1 cellular context compared by ENCODE assay signal in the genomic region with DNA sequence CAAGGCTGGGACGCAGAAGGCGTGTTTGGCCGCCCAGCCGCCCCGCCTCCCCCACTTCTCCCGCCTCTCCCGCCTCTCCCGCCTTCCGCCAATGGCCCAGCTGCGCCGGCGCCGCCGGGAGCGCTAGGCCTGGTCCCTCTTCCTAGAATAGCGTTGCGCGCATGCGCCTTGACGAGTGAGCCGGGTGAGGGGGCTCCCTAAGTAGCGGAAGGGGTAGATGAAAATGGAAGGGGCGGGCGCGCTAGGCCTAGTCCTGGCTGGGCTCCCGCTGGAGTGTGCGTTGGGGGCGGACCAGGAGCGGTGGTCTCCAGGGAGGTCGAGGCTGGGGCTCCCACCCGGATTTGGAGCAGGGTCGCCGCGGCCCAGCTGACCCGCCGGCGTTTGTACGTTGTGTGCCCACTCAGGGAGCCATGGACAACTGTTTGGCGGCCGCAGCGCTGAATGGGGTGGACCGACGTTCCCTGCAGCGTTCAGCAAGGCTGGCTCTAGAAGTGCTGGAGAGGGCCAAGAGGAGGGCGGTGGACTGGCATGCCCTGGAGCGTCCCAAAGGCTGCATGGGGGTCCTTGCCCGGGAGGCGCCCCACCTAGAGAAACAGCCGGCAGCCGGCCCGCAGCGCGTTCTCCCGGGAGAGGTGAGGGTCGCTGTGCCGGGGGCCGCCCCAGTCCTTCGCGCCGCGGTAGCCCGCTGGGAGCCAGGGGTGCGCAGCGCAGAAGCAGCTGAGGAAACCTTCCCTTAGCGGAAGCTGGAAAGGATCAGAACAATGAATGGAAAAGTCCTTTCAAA.
A peak's percentile ranks its signal among the peaks of the same experiment; 100 is the strongest.
TF ChIP-seq lines count a peak whose summit lies in the region.

A gene with protein sequence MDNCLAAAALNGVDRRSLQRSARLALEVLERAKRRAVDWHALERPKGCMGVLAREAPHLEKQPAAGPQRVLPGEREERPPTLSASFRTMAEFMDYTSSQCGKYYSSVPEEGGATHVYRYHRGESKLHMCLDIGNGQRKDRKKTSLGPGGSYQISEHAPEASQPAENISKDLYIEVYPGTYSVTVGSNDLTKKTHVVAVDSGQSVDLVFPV (plus strand): TSS at position 150 of the 784 bp plus-strand sequence. CDS start 261 bp downstream, at position 411.

TF ChIP-seq in WTC11, 78 proteins besides CTCF, POLR2A, EP300 and RAD21 (continued from another document and continues in another):
- TF ChIP-seq, protein P1, sequence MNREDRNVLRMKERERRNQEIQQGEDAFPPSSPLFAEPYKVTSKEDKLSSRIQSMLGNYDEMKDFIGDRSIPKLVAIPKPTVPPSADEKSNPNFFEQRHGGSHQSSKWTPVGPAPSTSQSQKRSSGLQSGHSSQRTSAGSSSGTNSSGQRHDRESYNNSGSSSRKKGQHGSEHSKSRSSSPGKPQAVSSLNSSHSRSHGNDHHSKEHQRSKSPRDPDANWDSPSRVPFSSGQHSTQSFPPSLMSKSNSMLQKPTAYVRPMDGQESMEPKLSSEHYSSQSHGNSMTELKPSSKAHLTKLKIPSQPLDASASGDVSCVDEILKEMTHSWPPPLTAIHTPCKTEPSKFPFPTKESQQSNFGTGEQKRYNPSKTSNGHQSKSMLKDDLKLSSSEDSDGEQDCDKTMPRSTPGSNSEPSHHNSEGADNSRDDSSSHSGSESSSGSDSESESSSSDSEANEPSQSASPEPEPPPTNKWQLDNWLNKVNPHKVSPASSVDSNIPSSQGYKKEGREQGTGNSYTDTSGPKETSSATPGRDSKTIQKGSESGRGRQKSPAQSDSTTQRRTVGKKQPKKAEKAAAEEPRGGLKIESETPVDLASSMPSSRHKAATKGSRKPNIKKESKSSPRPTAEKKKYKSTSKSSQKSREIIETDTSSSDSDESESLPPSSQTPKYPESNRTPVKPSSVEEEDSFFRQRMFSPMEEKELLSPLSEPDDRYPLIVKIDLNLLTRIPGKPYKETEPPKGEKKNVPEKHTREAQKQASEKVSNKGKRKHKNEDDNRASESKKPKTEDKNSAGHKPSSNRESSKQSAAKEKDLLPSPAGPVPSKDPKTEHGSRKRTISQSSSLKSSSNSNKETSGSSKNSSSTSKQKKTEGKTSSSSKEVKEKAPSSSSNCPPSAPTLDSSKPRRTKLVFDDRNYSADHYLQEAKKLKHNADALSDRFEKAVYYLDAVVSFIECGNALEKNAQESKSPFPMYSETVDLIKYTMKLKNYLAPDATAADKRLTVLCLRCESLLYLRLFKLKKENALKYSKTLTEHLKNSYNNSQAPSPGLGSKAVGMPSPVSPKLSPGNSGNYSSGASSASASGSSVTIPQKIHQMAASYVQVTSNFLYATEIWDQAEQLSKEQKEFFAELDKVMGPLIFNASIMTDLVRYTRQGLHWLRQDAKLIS (CRISPR knock-in tag; IDR thresholded peaks at IDR 0.05; ENCODE audit: borderline replicate concordance) = peak; percentile 55; the same call in 1 of the 2 replicates
- peak; percentile 60; the same call in 1 of the 2 replicates for TF ChIP-seq JUN (CRISPR knock-in tag; IDR thresholded peaks at IDR 0.05)
- TF ChIP-seq ATF1 (CRISPR knock-in tag; IDR thresholded peaks at IDR 0.05) = no peak
- TF ChIP-seq ZNF138 (CRISPR knock-in tag; conservative IDR thresholded peaks at IDR 0.05) = no peak
- 0 out of 2 replicates have a peak, but pooled peaks have one; percentile 39 for TF ChIP-seq CREM (CRISPR knock-in tag; IDR thresholded peaks at IDR 0.05)
- TF ChIP-seq ZNF263 (CRISPR knock-in tag; IDR thresholded peaks at IDR 0.05; ENCODE audit: low read depth) = no peak
- TF ChIP-seq ZNF416 (CRISPR knock-in tag; IDR thresholded peaks at IDR 0.05) = no peak
- TF ChIP-seq NR3C1 (CRISPR knock-in tag; conservative IDR thresholded peaks at IDR 0.05; ENCODE audit: low read depth) = no peak
- TF ChIP-seq, protein P2, sequence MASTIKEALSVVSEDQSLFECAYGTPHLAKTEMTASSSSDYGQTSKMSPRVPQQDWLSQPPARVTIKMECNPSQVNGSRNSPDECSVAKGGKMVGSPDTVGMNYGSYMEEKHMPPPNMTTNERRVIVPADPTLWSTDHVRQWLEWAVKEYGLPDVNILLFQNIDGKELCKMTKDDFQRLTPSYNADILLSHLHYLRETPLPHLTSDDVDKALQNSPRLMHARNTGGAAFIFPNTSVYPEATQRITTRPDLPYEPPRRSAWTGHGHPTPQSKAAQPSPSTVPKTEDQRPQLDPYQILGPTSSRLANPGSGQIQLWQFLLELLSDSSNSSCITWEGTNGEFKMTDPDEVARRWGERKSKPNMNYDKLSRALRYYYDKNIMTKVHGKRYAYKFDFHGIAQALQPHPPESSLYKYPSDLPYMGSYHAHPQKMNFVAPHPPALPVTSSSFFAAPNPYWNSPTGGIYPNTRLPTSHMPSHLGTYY (CRISPR knock-in tag; IDR thresholded peaks at IDR 0.05) = no peak
- peak; percentile 33; the same call in 1 of the 2 replicates for TF ChIP-seq ZNF317 (CRISPR knock-in tag; IDR thresholded peaks at IDR 0.05; ENCODE audit: borderline replicate concordance, low read depth)
- TF ChIP-seq NR1H2 (CRISPR knock-in tag; IDR thresholded peaks at IDR 0.05) = no peak
- TF ChIP-seq EMX1 (CRISPR knock-in tag; IDR thresholded peaks at IDR 0.05) = no peak
- TF ChIP-seq IRF2 (CRISPR knock-in tag; IDR thresholded peaks at IDR 0.05; ENCODE audit: borderline replicate concordance, low read depth) = no peak
- no peak for TF ChIP-seq ZNF671 (CRISPR knock-in tag; IDR thresholded peaks at IDR 0.05)
- no peak for TF ChIP-seq TP53 (CRISPR knock-in tag; IDR thresholded peaks at IDR 0.05)
- TF ChIP-seq, protein P3, sequence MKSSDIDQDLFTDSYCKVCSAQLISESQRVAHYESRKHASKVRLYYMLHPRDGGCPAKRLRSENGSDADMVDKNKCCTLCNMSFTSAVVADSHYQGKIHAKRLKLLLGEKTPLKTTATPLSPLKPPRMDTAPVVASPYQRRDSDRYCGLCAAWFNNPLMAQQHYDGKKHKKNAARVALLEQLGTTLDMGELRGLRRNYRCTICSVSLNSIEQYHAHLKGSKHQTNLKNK (CRISPR knock-in tag; IDR thresholded peaks at IDR 0.05) = no peak
- TF ChIP-seq NFYB (CRISPR knock-in tag; conservative IDR thresholded peaks at IDR 0.05; ENCODE audit: low read depth) = no peak
- no peak for TF ChIP-seq RORB (CRISPR knock-in tag; IDR thresholded peaks at IDR 0.05)
- no peak for TF ChIP-seq OVOL2 (CRISPR knock-in tag; IDR thresholded peaks at IDR 0.05; ENCODE audit: borderline replicate concordance)
- TF ChIP-seq, protein P4, sequence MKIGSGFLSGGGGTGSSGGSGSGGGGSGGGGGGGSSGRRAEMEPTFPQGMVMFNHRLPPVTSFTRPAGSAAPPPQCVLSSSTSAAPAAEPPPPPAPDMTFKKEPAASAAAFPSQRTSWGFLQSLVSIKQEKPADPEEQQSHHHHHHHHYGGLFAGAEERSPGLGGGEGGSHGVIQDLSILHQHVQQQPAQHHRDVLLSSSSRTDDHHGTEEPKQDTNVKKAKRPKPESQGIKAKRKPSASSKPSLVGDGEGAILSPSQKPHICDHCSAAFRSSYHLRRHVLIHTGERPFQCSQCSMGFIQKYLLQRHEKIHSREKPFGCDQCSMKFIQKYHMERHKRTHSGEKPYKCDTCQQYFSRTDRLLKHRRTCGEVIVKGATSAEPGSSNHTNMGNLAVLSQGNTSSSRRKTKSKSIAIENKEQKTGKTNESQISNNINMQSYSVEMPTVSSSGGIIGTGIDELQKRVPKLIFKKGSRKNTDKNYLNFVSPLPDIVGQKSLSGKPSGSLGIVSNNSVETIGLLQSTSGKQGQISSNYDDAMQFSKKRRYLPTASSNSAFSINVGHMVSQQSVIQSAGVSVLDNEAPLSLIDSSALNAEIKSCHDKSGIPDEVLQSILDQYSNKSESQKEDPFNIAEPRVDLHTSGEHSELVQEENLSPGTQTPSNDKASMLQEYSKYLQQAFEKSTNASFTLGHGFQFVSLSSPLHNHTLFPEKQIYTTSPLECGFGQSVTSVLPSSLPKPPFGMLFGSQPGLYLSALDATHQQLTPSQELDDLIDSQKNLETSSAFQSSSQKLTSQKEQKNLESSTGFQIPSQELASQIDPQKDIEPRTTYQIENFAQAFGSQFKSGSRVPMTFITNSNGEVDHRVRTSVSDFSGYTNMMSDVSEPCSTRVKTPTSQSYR (CRISPR knock-in tag; IDR thresholded peaks at IDR 0.05) = peak; percentile 15; the same call in 1 of the 2 replicates
- TF ChIP-seq TEAD1 (CRISPR knock-in tag; IDR thresholded peaks at IDR 0.05) = peak; percentile 68; the same call in 1 of the 2 replicates
- no peak for TF ChIP-seq ZNF423 (CRISPR knock-in tag; IDR thresholded peaks at IDR 0.05)
- no peak for TF ChIP-seq ZBTB21 (CRISPR knock-in tag; IDR thresholded peaks at IDR 0.05; ENCODE audit: borderline replicate concordance)
- TF ChIP-seq, protein P5, sequence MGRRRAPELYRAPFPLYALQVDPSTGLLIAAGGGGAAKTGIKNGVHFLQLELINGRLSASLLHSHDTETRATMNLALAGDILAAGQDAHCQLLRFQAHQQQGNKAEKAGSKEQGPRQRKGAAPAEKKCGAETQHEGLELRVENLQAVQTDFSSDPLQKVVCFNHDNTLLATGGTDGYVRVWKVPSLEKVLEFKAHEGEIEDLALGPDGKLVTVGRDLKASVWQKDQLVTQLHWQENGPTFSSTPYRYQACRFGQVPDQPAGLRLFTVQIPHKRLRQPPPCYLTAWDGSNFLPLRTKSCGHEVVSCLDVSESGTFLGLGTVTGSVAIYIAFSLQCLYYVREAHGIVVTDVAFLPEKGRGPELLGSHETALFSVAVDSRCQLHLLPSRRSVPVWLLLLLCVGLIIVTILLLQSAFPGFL (CRISPR knock-in tag; IDR thresholded peaks at IDR 0.05; ENCODE audit: borderline replicate concordance) = no peak
- no peak for TF ChIP-seq SMAD3 (CRISPR knock-in tag; IDR thresholded peaks at IDR 0.05; ENCODE audit: borderline replicate concordance)
- TF ChIP-seq, protein P6, sequence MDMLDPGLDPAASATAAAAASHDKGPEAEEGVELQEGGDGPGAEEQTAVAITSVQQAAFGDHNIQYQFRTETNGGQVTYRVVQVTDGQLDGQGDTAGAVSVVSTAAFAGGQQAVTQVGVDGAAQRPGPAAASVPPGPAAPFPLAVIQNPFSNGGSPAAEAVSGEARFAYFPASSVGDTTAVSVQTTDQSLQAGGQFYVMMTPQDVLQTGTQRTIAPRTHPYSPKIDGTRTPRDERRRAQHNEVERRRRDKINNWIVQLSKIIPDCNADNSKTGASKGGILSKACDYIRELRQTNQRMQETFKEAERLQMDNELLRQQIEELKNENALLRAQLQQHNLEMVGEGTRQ (CRISPR knock-in tag; IDR thresholded peaks at IDR 0.05) = no peak
- TF ChIP-seq TEAD4 (CRISPR knock-in tag; IDR thresholded peaks at IDR 0.05) = 0 out of 2 replicates have a peak, but pooled peaks have one; percentile 23
- TF ChIP-seq, protein P7, sequence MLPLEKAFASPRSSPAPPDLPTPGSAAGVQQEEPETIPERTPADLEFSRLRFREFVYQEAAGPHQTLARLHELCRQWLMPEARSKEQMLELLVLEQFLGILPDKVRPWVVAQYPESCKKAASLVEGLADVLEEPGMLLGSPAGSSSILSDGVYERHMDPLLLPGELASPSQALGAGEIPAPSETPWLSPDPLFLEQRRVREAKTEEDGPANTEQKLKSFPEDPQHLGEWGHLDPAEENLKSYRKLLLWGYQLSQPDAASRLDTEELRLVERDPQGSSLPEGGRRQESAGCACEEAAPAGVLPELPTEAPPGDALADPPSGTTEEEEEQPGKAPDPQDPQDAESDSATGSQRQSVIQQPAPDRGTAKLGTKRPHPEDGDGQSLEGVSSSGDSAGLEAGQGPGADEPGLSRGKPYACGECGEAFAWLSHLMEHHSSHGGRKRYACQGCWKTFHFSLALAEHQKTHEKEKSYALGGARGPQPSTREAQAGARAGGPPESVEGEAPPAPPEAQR (CRISPR knock-in tag; IDR thresholded peaks at IDR 0.05) = no peak
- peak; percentile 92 for TF ChIP-seq KAT7 (CRISPR knock-in tag; IDR thresholded peaks at IDR 0.05; ENCODE audit: borderline replicate concordance)
- TF ChIP-seq, protein P8, sequence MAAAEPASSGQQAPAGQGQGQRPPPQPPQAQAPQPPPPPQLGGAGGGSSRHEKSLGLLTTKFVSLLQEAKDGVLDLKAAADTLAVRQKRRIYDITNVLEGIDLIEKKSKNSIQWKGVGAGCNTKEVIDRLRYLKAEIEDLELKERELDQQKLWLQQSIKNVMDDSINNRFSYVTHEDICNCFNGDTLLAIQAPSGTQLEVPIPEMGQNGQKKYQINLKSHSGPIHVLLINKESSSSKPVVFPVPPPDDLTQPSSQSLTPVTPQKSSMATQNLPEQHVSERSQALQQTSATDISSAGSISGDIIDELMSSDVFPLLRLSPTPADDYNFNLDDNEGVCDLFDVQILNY (CRISPR knock-in tag; IDR thresholded peaks at IDR 0.05) = peak; percentile 85; the same call in 1 of the 2 replicates
- TF ChIP-seq, protein P9, sequence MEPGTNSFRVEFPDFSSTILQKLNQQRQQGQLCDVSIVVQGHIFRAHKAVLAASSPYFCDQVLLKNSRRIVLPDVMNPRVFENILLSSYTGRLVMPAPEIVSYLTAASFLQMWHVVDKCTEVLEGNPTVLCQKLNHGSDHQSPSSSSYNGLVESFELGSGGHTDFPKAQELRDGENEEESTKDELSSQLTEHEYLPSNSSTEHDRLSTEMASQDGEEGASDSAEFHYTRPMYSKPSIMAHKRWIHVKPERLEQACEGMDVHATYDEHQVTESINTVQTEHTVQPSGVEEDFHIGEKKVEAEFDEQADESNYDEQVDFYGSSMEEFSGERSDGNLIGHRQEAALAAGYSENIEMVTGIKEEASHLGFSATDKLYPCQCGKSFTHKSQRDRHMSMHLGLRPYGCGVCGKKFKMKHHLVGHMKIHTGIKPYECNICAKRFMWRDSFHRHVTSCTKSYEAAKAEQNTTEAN (CRISPR knock-in tag; IDR thresholded peaks at IDR 0.05) = no peak
- TF ChIP-seq, protein P10, sequence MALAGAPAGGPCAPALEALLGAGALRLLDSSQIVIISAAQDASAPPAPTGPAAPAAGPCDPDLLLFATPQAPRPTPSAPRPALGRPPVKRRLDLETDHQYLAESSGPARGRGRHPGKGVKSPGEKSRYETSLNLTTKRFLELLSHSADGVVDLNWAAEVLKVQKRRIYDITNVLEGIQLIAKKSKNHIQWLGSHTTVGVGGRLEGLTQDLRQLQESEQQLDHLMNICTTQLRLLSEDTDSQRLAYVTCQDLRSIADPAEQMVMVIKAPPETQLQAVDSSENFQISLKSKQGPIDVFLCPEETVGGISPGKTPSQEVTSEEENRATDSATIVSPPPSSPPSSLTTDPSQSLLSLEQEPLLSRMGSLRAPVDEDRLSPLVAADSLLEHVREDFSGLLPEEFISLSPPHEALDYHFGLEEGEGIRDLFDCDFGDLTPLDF (CRISPR knock-in tag; IDR thresholded peaks at IDR 0.05) = no peak
- no peak for TF ChIP-seq ZNF396 (CRISPR knock-in tag; IDR thresholded peaks at IDR 0.05; ENCODE audit: borderline replicate concordance)
- TF ChIP-seq CBFB (CRISPR knock-in tag; IDR thresholded peaks at IDR 0.05; ENCODE audit: low read depth) = no peak
